ENCODE assay signal across 8 cellular contexts in genomic region chr9:18438300-18438925, GRCh38. TPM values are rescaled to one million over a fixed set of nuclear protein-coding genes. Genes with fewer than 3 reads are reported as not detected.
DNase-seq lines count a peak whose midpoint lies in the region; ATAC-seq and TF ChIP-seq lines count a peak whose summit lies in the region.

No MANE protein-coding gene starts in this region.

- H3K27ac Mint-ChIP-seq in H9: peak overlapping the region in 2 of 3 experiments; percentile 81 to 87; a peak in 2 of 7 replicates
- no peak overlapping the region for H3K27ac Mint-ChIP-seq in activated CD8-positive, alpha-beta T cell treated with anti-CD3 and anti-CD28 coated beads for 36 hours

- H4K20me1 ChIP-seq in H9 (ENCODE audit: control insufficient read depth, insufficient read depth, insufficient read length): no peaks in the 10 kb centered on the region

- TF ChIP-seq CTCF in H9 (conservative IDR thresholded peaks at IDR 0.05): peak; percentile 47; the same call in 2 of the 3 replicates
- no peak for TF ChIP-seq CTCF in activated CD8-positive, alpha-beta T cell treated with anti-CD3 and anti-CD28 coated beads for 36 hours (IDR thresholded peaks at IDR 0.05)

- CTCF ChIA-PET in activated CD8-positive, alpha-beta T cell treated with anti-CD3 and anti-CD28 coated beads for 36 hours (lab: Charles Lee): interaction anchor here (0.6 to 1.3 kb wide), 3 partner anchors 11 to 184 kb away, joined by 3 to 5 read pairs (median 3); no protein-coding TSS in a partner anchor

- H3T11ph ChIP-seq in H9 (ENCODE audit: low read length): no peak overlapping the region

- no peak overlapping the region for H4K91ac ChIP-seq in H9 (ENCODE audit: insufficient read length, low read depth, low read length)

- H2BK12ac ChIP-seq in H9 (ENCODE audit: insufficient read length, low read depth, low read length): no peak overlapping the region

- H3K4me3 ChIP-seq in skeletal muscle satellite cell (ENCODE audit: low read length): peak overlapping the region; percentile 63

- no peak overlapping the region for H2BK15ac ChIP-seq in H9 (ENCODE audit: low read depth, low read length)

- POLR2A ChIA-PET in activated CD8-positive, alpha-beta T cell treated with anti-CD3 and anti-CD28 coated beads for 36 hours (lab: Charles Lee): no interaction called here

- no CpG with 5 or more reads among the region's 31 CpGs for WGBS in H9 (ENCODE audit: extremely low coverage, insufficient read length, low lambda C conversion rate)

- no peaks in the 10 kb centered on the region for H3K79me2 ChIP-seq in H9 (ENCODE audit: insufficient read depth, low read length)

- no peak overlapping the region for H3K4ac ChIP-seq in H9 (ENCODE audit: low read depth, low read length)

- H3K9me3 Mint-ChIP-seq in H9: no peaks in the 10 kb centered on the region
- H3K9me3 Mint-ChIP-seq in activated CD8-positive, alpha-beta T cell treated with anti-CD3 and anti-CD28 coated beads for 36 hours: no peaks in the 10 kb centered on the region

- H3K4me2 ChIP-seq in H9 (ENCODE audit: insufficient read depth, insufficient read length, low read length) (no peak overlapping the region), skeletal muscle satellite cell (ENCODE audit: low read length) (peak overlapping the region; percentile 89)

- H2BK20ac ChIP-seq in H9 (ENCODE audit: low read depth, low read length, poor library complexity, severe bottlenecking): no peak overlapping the region

- no peak overlapping the region for H3K56ac ChIP-seq in H9 (ENCODE audit: insufficient read length, low read depth, low read length)

- peak overlapping the region; percentile 25 for H3K14ac ChIP-seq in H9 (ENCODE audit: insufficient read depth, low read length)

- H3K4me3 Mint-ChIP-seq in H9: peak overlapping the region; percentile 33 to 57
- no peak overlapping the region for H3K4me3 Mint-ChIP-seq in activated CD8-positive, alpha-beta T cell treated with anti-CD3 and anti-CD28 coated beads for 36 hours

- H3K27me3 Mint-ChIP-seq in H9 (ENCODE audit: low read depth): peaks cover 24% of the 10 kb centered on the region
- H3K27me3 Mint-ChIP-seq in activated CD8-positive, alpha-beta T cell treated with anti-CD3 and anti-CD28 coated beads for 36 hours: peaks cover 29% of the 10 kb centered on the region

- H2AFZ ChIP-seq in H9 (ENCODE audit: low read length): peak overlapping the region; percentile 27

- no peak overlapping the region for H3K23ac ChIP-seq in H9 (ENCODE audit: insufficient read length, low read depth, low read length)

- DNase-seq in H9 (peak; percentile 72), caudate nucleus (lab: John Stamatoyannopoulos, UW) (peak in 46 of 61 donors; percentile 2 to 67 (median 20)), iPS-NIHi7 (ENCODE audit: extremely low spot score) (peak; percentile 64)
- DNase-seq in activated CD4-positive, alpha-beta T cell treated with anti-CD3 and anti-CD28 coated beads, Interleukin-2, amount 50 U/mL, for 48 hours: no peak
- DNase-seq in activated CD8-positive, alpha-beta T cell treated with anti-CD3 and anti-CD28 coated beads for 36 hours: no peak
- DNase-seq in activated naive CD4-positive, alpha-beta T cell treated with Interleukin-2 at 50 U/mL for 16 hours: no peak

- no peak overlapping the region for H3K27ac ChIP-seq in H9 (ENCODE audit: insufficient read length, low read depth, low read length)
- H3K27ac ChIP-seq in caudate nucleus (ENCODE audit: low read depth, low read length): no peak overlapping the region

- peak overlapping the region; percentile 56 for H3K18ac ChIP-seq in H9 (ENCODE audit: insufficient read length, low read depth, low read length)

- no peaks in the 10 kb centered on the region for H3K36me3 ChIP-seq in skeletal muscle satellite cell (ENCODE audit: insufficient read depth, low read length)

- H4K8ac ChIP-seq in H9 (replicated peaks; ENCODE audit: insufficient read length, low read depth, low read length): no peak overlapping the region

- H4K5ac ChIP-seq in H9 (ENCODE audit: insufficient read length, low read depth, low read length): no peak overlapping the region

- no peaks in the 10 kb centered on the region for H3K79me1 ChIP-seq in H9 (ENCODE audit: insufficient read depth, low read depth, low read length, poor library complexity, severe bottlenecking)

- no peaks in the 10 kb centered on the region for H3K23me2 ChIP-seq in H9 (ENCODE audit: insufficient read length, low read depth, low read length, poor library complexity, severe bottlenecking)

- H3K36me3 Mint-ChIP-seq in H9 (ENCODE audit: insufficient read depth in 1 of 3, low read depth in 3 of 3): no peaks in the 10 kb centered on the region
- H3K36me3 Mint-ChIP-seq in activated CD8-positive, alpha-beta T cell treated with anti-CD3 and anti-CD28 coated beads for 36 hours (ENCODE audit: low read depth): no peaks in the 10 kb centered on the region

- H3K4me1 ChIP-seq in H9 (ENCODE audit: insufficient read depth, low read length) (no peaks in the 10 kb centered on the region), skeletal muscle satellite cell (ENCODE audit: control insufficient read depth, insufficient read depth, low read length) (peaks cover 42% of the 10 kb centered on the region)

- H3K9me3 ChIP-seq in H9 (ENCODE audit: control insufficient read depth, low read depth, low read length): no peaks in the 10 kb centered on the region
- no peaks in the 10 kb centered on the region for H3K9me3 ChIP-seq in skeletal muscle satellite cell (replicated peaks; ENCODE audit: low read length)

- H3K9ac ChIP-seq in H9 (ENCODE audit: extremely low read depth, insufficient read length, low read length): no peak overlapping the region
- H3K9ac ChIP-seq in skeletal muscle satellite cell (ENCODE audit: low read depth, low read length): peak overlapping the region; percentile 77

- no peak overlapping the region for H2BK5ac ChIP-seq in H9 (ENCODE audit: insufficient read length, low read length)

- no peak for ATAC-seq in HG02885 (IDR thresholded peaks at IDR 0.05; ENCODE audit: poor library complexity, unreplicated experiment)
- ATAC-seq in activated CD8-positive, alpha-beta T cell treated with anti-CD3 and anti-CD28 coated beads for 36 hours: no peak

- peaks cover 15 to 17% of the 10 kb centered on the region in 2 experiments for H3K4me1 Mint-ChIP-seq in H9
- H3K4me1 Mint-ChIP-seq in activated CD8-positive, alpha-beta T cell treated with anti-CD3 and anti-CD28 coated beads for 36 hours (ENCODE audit: low read depth): no peaks in the 10 kb centered on the region

- H2AK5ac ChIP-seq in H9 (ENCODE audit: insufficient read length, low read length): no peak overlapping the region

- H2BK120ac ChIP-seq in H9 (ENCODE audit: low read depth, low read length, poor library complexity, severe bottlenecking): no peak overlapping the region

- intact Hi-C loops in activated CD8-positive, alpha-beta T cell treated with anti-CD3 and anti-CD28 coated beads for 36 hours (cut with micrococcal nuclease): no loop called here

- H3K27me3 ChIP-seq in H9 (ENCODE audit: insufficient read depth, low read length) (no peaks in the 10 kb centered on the region), skeletal muscle satellite cell (ENCODE audit: control insufficient read depth, insufficient read depth, low read length) (no peaks in the 10 kb centered on the region)

RNA-seq across cellular contexts. Expression of gene ADAMTSL1, which starts 35.5 kb away (rescaled TPM):
- total RNA-seq in H9 (2021): 1.2 and 1.5 TPM in 2 replicates
- total RNA-seq in skeletal muscle satellite cell (2012; rRNA removed): 128 and 130 TPM in 2 replicates
- total RNA-seq in activated CD8-positive, alpha-beta T cell treated with anti-CD3 and anti-CD28 coated beads for 36 hours: not detected

Comparison
In these comparisons a context has a peak if more than half of its experiments do, and no peak if none do; other contexts are left out.
1. DNase-seq: peak in H9 (single experiment), caudate nucleus (46 of 61) and iPS-NIHi7 (single experiment); none in activated CD4-positive, alpha-beta T cell treated with anti-CD3 and anti-CD28 coated beads, Interleukin-2, amount 50 U/mL, for 48 hours (0 of 2), activated CD8-positive, alpha-beta T cell treated with anti-CD3 and anti-CD28 coated beads for 36 hours (single experiment) and activated naive CD4-positive, alpha-beta T cell treated with Interleukin-2 at 50 U/mL for 16 hours (single experiment).